In genomic region chr3:11205881-11206280, GRCh38 we compare ENCODE assay signal across 10 cellular contexts. TPM values are rescaled to one million over a fixed set of nuclear protein-coding genes. Genes with fewer than 3 reads are reported as not detected.
A peak's percentile ranks its signal among the peaks of the same experiment; 100 is the strongest.
DNase-seq lines count a peak whose midpoint lies in the region; ATAC-seq, FAIRE-seq and TF ChIP-seq lines count a peak whose summit lies in the region.
"Not testable (repeated sequence)": the region's sequence is repeated elsewhere in the genome, so short reads cannot be mapped to it uniquely, and the experiment has no call there.
"Had no signal": no experiment of that assay in that cellular context is flagged by ENCODE, and none has a peak within 500 bp of the region (broad histone marks: within the 10 kb centered on the region; RNA-seq: fewer than 3 reads in every experiment).

No MANE protein-coding gene starts in this region.

- not testable (repeated sequence) for H3K14ac ChIP-seq in H1 (ENCODE audit: insufficient read length)

- not testable (repeated sequence) for FAIRE-seq in H1 (lab: Jason Lieb, UNC)

- not testable (repeated sequence) for H3F3A ChIP-seq in PC-3 (ENCODE audit: low read length, unreplicated experiment)

- not testable (repeated sequence) for H2BK5ac ChIP-seq in H1 (ENCODE audit: low read depth, low read length)

- peak; percentile 65 to 72 for TF ChIP-seq RAD21 in H1 (IDR thresholded peaks at IDR 0.05 in 1 of 2, conservative IDR thresholded peaks at IDR 0.05 in 1 of 2; ENCODE audit: low read depth in 2 of 2, low read length in 2 of 2)

- peaks cover 31% of the 10 kb centered on the region for H3K27me3 Mint-ChIP-seq in activated naive CD4-positive, alpha-beta T cell treated with anti-CD3 and anti-CD28 coated beads, Interleukin-2, amount 10 ng/mL, durations not matched to agents 7 days and 5 days

- H2BK20ac ChIP-seq in H1 (ENCODE audit: low read length) = not testable (repeated sequence)

- not testable (repeated sequence) for H3K4me1 Mint-ChIP-seq in activated naive CD4-positive, alpha-beta T cell treated with anti-CD3 and anti-CD28 coated beads, Interleukin-2, amount 10 ng/mL, durations not matched to agents 7 days and 5 days

- not testable (repeated sequence) for H2BK15ac ChIP-seq in H1 (ENCODE audit: low read length)

- H3K9me2 ChIP-seq in Karpas-422 (replicated peaks; ENCODE audit: insufficient read depth, low read length); PC-3 (replicated peaks; ENCODE audit: low read length): not testable (repeated sequence)

- not testable (repeated sequence) for H3K27ac Mint-ChIP-seq in activated naive CD4-positive, alpha-beta T cell treated with anti-CD3 and anti-CD28 coated beads, Interleukin-2, amount 10 ng/mL, durations not matched to agents 7 days and 5 days

- TF ChIP-seq CTCF in PC-3 (conservative IDR thresholded peaks at IDR 0.05; ENCODE audit: low read depth, low read length) = peak; percentile 56
- peak; percentile 45 to 58 (median 48) for TF ChIP-seq CTCF in H1 (IDR thresholded peaks at IDR 0.05; ENCODE audit: control extremely low read depth in 1 of 3, insufficient read depth in 1 of 3, low read depth in 1 of 3, low read length in 3 of 3)
- TF ChIP-seq CTCF in right atrium auricular region (IDR thresholded peaks at IDR 0.05) = peak; percentile 21 to 57
- TF ChIP-seq CTCF in osteoblast (IDR thresholded peaks at IDR 0.05; ENCODE audit: extremely low read depth, low read depth, low read length) = peak; percentile 18

- not testable (repeated sequence) for H2BK12ac ChIP-seq in H1 (ENCODE audit: low read depth, low read length)

- not testable (repeated sequence) for H3K23me2 ChIP-seq in H1 (ENCODE audit: low read depth, low read length)

- H3K79me1 ChIP-seq in H1 (ENCODE audit: low read depth, low read length) = not testable (repeated sequence)

- TF ChIP-seq POLR2A in H1 (IDR thresholded peaks at IDR 0.05; ENCODE audit: control extremely low read depth in 1 of 2, low read depth in 2 of 2, low read length in 2 of 2) = not testable (repeated sequence)

- H3K9me3 ChIP-seq in Karpas-422 (ENCODE audit: low read length); PC-3 (ENCODE audit: low read length); H1 (ENCODE audit: insufficient read depth in 2 of 2, low read depth in 1 of 2, low read length in 1 of 2); right atrium auricular region; osteoblast (ENCODE audit: low read depth, low read length): not testable (repeated sequence)

- H4K20me1 ChIP-seq in Karpas-422 (ENCODE audit: insufficient read depth, low read depth, low read length); PC-3 (ENCODE audit: low read length); H1 (replicated peaks in 1 of 2; ENCODE audit: control insufficient read depth in 1 of 2, insufficient read depth in 2 of 2, low read length in 2 of 2); osteoblast (ENCODE audit: insufficient read depth, low read length): not testable (repeated sequence)

- not testable (repeated sequence) for H3K36me3 ChIP-seq in Karpas-422 (ENCODE audit: insufficient read depth, low read length); PC-3 (ENCODE audit: low read depth, low read length); H1 (ENCODE audit: control insufficient read depth in 2 of 4, insufficient read depth in 4 of 4, low read length in 3 of 4); right atrium auricular region
- H3K36me3 ChIP-seq in osteoblast (ENCODE audit: insufficient read depth, low read length) = peaks cover 15% of the 10 kb centered on the region

- not testable (repeated sequence) for H2AFZ ChIP-seq in Karpas-422 (ENCODE audit: low read length); PC-3 (ENCODE audit: low read length); H1 (ENCODE audit: low read length); osteoblast (ENCODE audit: low read length)

- intact Hi-C loops in PC-3 (cut with micrococcal nuclease) = loop anchor here (1.0 to 2.0 kb wide), 3 partner anchors 51 to 255 kb away; no protein-coding TSS in a partner anchor

- not testable (repeated sequence) for BruUV-seq in PC-3 (replicated peaks; lab: Mats Ljungman, UMichigan)

- H2AK5ac ChIP-seq in H1 (ENCODE audit: low read depth, low read length) = not testable (repeated sequence)

- not testable (repeated sequence) for H3K9ac ChIP-seq in Karpas-422 (ENCODE audit: low read length); PC-3 (ENCODE audit: low read length); H1 (replicated peaks in 1 of 4; ENCODE audit: extremely low read depth in 1 of 4, low read depth in 3 of 4, low read length in 3 of 4)

- DNase-seq in A172 (ENCODE audit: low spot score) (peak; percentile 44), ELR (ENCODE audit: low read depth) (peak; percentile 62), Karpas-422 (peak; percentile 60), PC-3 (peak; percentile 61), H1 (ENCODE audit: low read depth in 1 of 2, low spot score in 2 of 2) (peak in 1 of 2 experiments; percentile 38)
- DNase-seq in activated naive CD4-positive, alpha-beta T cell treated with anti-CD3 and anti-CD28 coated beads, Interleukin-2, amount 10 ng/mL, durations not matched to agents 7 days and 5 days = peak; percentile 22
- DNase-seq in right atrium auricular region (ENCODE audit: low spot score); osteoblast (ENCODE audit: insufficient read length, low spot score, missing footprints): not testable (repeated sequence)

- 84% methylated on average over 14 of the region's 14 CpGs; no CpG with 5 or more reads in 1 of the 2 experiments for WGBS in H1 (ENCODE audit: extremely low coverage in 1 of 2, insufficient coverage in 1 of 2, insufficient read length in 1 of 2, insufficient replicate concordance in 2 of 2, low coverage in 1 of 2, low lambda C conversion rate in 2 of 2, missing lambda C conversion rate in 1 of 2), 2 experiments

- H3K4me3 ChIP-seq in Karpas-422 (ENCODE audit: low read length); PC-3 (ENCODE audit: low read length); H1 (ENCODE audit: extremely low read depth in 1 of 4, insufficient read depth in 2 of 4, low read depth in 3 of 4, low read length in 4 of 4); right atrium auricular region; osteoblast (ENCODE audit: insufficient read depth, low read length): not testable (repeated sequence)

- H4K8ac ChIP-seq in H1 (ENCODE audit: extremely low read depth, insufficient read depth, low read length) = not testable (repeated sequence)

- H3K79me2 ChIP-seq in Karpas-422 (ENCODE audit: low read length); PC-3 (ENCODE audit: low read length); H1 (ENCODE audit: control insufficient read depth in 1 of 2, insufficient read depth in 2 of 2, low read length in 2 of 2): not testable (repeated sequence)
- peaks cover 79% of the 10 kb centered on the region for H3K79me2 ChIP-seq in osteoblast (ENCODE audit: insufficient read depth, low read length)

- H3K27ac ChIP-seq in Karpas-422 (ENCODE audit: low read length); PC-3 (ENCODE audit: low read length); H1 (ENCODE audit: low read depth, low read length); right atrium auricular region; osteoblast (ENCODE audit: low read depth, low read length): not testable (repeated sequence)

- H3K23ac ChIP-seq in H1 (ENCODE audit: insufficient read length) = not testable (repeated sequence)

- not testable (repeated sequence) for H3K27me3 ChIP-seq in Karpas-422 (ENCODE audit: low read length); PC-3 (ENCODE audit: low read length); H1 (replicated peaks in 1 of 4; ENCODE audit: control insufficient read depth in 3 of 4, extremely low read depth in 1 of 4, insufficient read depth in 3 of 4, low read length in 3 of 4); right atrium auricular region; osteoblast (ENCODE audit: insufficient read depth, low read length)

- not testable (repeated sequence) for H4K5ac ChIP-seq in H1 (ENCODE audit: insufficient read length, low read depth, low read length)

- H3K4me1 ChIP-seq in Karpas-422 (ENCODE audit: low read length); H1 (replicated peaks in 1 of 4; ENCODE audit: control insufficient read depth in 3 of 4, insufficient read depth in 4 of 4, low read length in 3 of 4): not testable (repeated sequence)
- H3K4me1 ChIP-seq in PC-3 (ENCODE audit: insufficient read depth, low read length) = peaks cover 16% of the 10 kb centered on the region
- peaks cover 0 to 11% of the 10 kb centered on the region in 2 donors for H3K4me1 ChIP-seq in right atrium auricular region
- H3K4me1 ChIP-seq in osteoblast (ENCODE audit: insufficient read depth, low read length) = peaks cover 27% of the 10 kb centered on the region

- TF ChIP-seq EP300 in H1 (IDR thresholded peaks at IDR 0.05; ENCODE audit: borderline replicate concordance in 1 of 2, low read depth in 2 of 2, low read length in 2 of 2) = not testable (repeated sequence)

- peak; percentile 48 for ATAC-seq in PC-3

- H3K36me3 Mint-ChIP-seq in activated naive CD4-positive, alpha-beta T cell treated with anti-CD3 and anti-CD28 coated beads, Interleukin-2, amount 10 ng/mL, durations not matched to agents 7 days and 5 days = not testable (repeated sequence)

- H3K4me3 Mint-ChIP-seq in activated naive CD4-positive, alpha-beta T cell treated with anti-CD3 and anti-CD28 coated beads, Interleukin-2, amount 10 ng/mL, durations not matched to agents 7 days and 5 days = not testable (repeated sequence)

- not testable (repeated sequence) for H3K9me3 Mint-ChIP-seq in activated naive CD4-positive, alpha-beta T cell treated with anti-CD3 and anti-CD28 coated beads, Interleukin-2, amount 10 ng/mL, durations not matched to agents 7 days and 5 days

- not testable (repeated sequence) for H4K91ac ChIP-seq in H1 (replicated peaks; ENCODE audit: insufficient read length, low read length)

- not testable (repeated sequence) for H2BK120ac ChIP-seq in H1 (replicated peaks; ENCODE audit: low read depth, low read length)

- H3K4me2 ChIP-seq in Karpas-422 (ENCODE audit: low read depth, low read length, poor library complexity, severe bottlenecking); PC-3 (ENCODE audit: low read length); H1 (ENCODE audit: insufficient read depth in 1 of 2, low read depth in 2 of 2, low read length in 2 of 2); osteoblast (ENCODE audit: insufficient read depth, low read length): not testable (repeated sequence)

- POLR2A ChIA-PET in PC-3 (lab: Charles Lee; ENCODE audit: unreplicated experiment) = not testable (repeated sequence)
- POLR2A ChIA-PET in H1 (lab: Charles Lee; ENCODE audit: partially characterized antibody) = interaction anchor here (2.6 kb wide), 1 partner anchor 11 kb away, joined by 8 read pairs; no protein-coding TSS in a partner anchor

- not testable (repeated sequence) for H3K18ac ChIP-seq in H1 (ENCODE audit: extremely low read depth, low read length)

- H3K4ac ChIP-seq in H1 (replicated peaks; ENCODE audit: insufficient read length, low read depth, low read length) = not testable (repeated sequence)

- CTCF ChIA-PET in PC-3 (lab: Charles Lee) (interaction anchor here (0.6 to 1.5 kb wide), 4 partner anchors 25 to 146 kb away, joined by 4 to 5 read pairs (median 4); no protein-coding TSS in a partner anchor), H1 (lab: Charles Lee; ENCODE audit: partially characterized antibody) (interaction anchor here (0.8 to 7.4 kb wide), 18 partner anchors 10 to 145 kb away, joined by 3 to 40 read pairs (median 4); partner anchors contain the start of gene HRH1)
- CTCF ChIA-PET in activated naive CD4-positive, alpha-beta T cell treated with anti-CD3 and anti-CD28 coated beads, Interleukin-2, amount 10 ng/mL, durations not matched to agents 7 days and 5 days (lab: Charles Lee) = interaction anchor here (0.9 to 1.6 kb wide), 2 partner anchors 28 to 51 kb away, joined by 3 read pairs; partner anchors contain the start of gene HRH1

- not testable (repeated sequence) for H3K56ac ChIP-seq in H1 (replicated peaks; ENCODE audit: insufficient read length, low read depth, low read length)

RNA-seq across cellular contexts. Expression of gene HRH1, which starts 51.6 kb away (rescaled TPM):
- 11.3 and 12.7 TPM in 2 replicates for total RNA-seq in A172 (2014; rRNA removed; shearing (Covaris generic))
- 6.2 and 9.6 TPM in 2 replicates for total RNA-seq in Karpas-422 (2014; rRNA removed; shearing (Covaris generic); ENCODE audit: low replicate concordance)
- 5.9 and 7.5 TPM in 2 replicates for total RNA-seq in PC-3 (2014; rRNA removed)
- total RNA-seq in H1 (2021; fragmentation: NEBNext Ultra II Directional; extraction: Animal tissue kit (Norgen Biotek cat#: 25700)) = not detected in 2 replicates
- 0.03 and 0.11 TPM in 2 replicates for polyA plus RNA-seq in H1 (2011; rRNA removed)
- 0.13 TPM for polyA plus RNA-seq in H1 (2011; cell fraction: cytosol; rRNA removed)
- polyA plus RNA-seq in H1 (2011; cell fraction: nucleus; rRNA removed) = 0.10 TPM
- polyA plus RNA-seq in H1 (2012, experiment 1 of 2) = 0.11 to 0.26 TPM (median 0.16 TPM) in 4 replicates
- polyA plus RNA-seq in H1 (2012, experiment 2 of 2) = not detected
- 0.04 TPM for polyA plus RNA-seq in H1 (2013, experiment 1 of 2)
- 0.07 TPM for polyA plus RNA-seq in H1 (2013, experiment 2 of 2)
- polyA minus RNA-seq in H1 (2011; rRNA and poly(A)+ RNA removed) = 0.29 and 0.35 TPM in 2 replicates
- polyA minus RNA-seq in H1 (2011; cell fraction: cytosol; rRNA and poly(A)+ RNA removed) = not detected
- polyA minus RNA-seq in H1 (2011; cell fraction: nucleus; rRNA and poly(A)+ RNA removed) = not detected
- 1 to 10 TPM; 1.6 to 3.5 TPM for total RNA-seq in right atrium auricular region
- 9.8 and 12.4 TPM in 2 replicates for total RNA-seq in osteoblast
- total RNA-seq: naive thymus-derived CD8-positive, alpha-beta T cell; T-helper 17 cell had no signal
- polyA plus RNA-seq: naive thymus-derived CD8-positive, alpha-beta T cell had no signal
